In genomic region chr17:18267366-18267765, GRCh38 we compare ENCODE assay signal across 12 cellular contexts. TPM values are rescaled to one million over a fixed set of nuclear protein-coding genes. Genes with fewer than 3 reads are reported as not detected.
A peak's percentile ranks its signal among the peaks of the same experiment; 100 is the strongest.
DNase-seq lines count a peak whose midpoint lies in the region; ATAC-seq and TF ChIP-seq lines count a peak whose summit lies in the region.
"Had no signal": no experiment of that assay in that cellular context is flagged by ENCODE, and none has a peak within 500 bp of the region (broad histone marks: within the 10 kb centered on the region; RNA-seq: fewer than 3 reads in every experiment).

No MANE protein-coding gene starts in this region.

- TF ChIP-seq POLR2A in erythroblast (IDR thresholded peaks at IDR 0.05; ENCODE audit: low read length) = peak; percentile 12

- no peak for ATAC-seq in GM21737 (IDR thresholded peaks at IDR 0.05; ENCODE audit: unreplicated experiment)

- DNase-seq in erythroblast (lab: John Stamatoyannopoulos, UW) = no peak
- DNase-seq in EL = no peak
- DNase-seq: activated naive CD4-positive, alpha-beta T cell treated with Interleukin-2 at 50 U/mL for 16 hours; C1 segment of cervical spinal cord; GM23248; kidney; MM.1S; nucleus accumbens; stimulated activated naive CD4-positive, alpha-beta T cell treated with Interleukin-2 at 50 U/mL for 16 hours; WERI-Rb-1 had no signal

TF ChIP-seq in PFSK-1, 5 proteins besides CTCF, POLR2A, EP300 and RAD21:
- TF ChIP-seq POLR2AphosphoS5 (IDR thresholded peaks at IDR 0.05; ENCODE audit: low read depth, low read length) = 0 out of 2 replicates have a peak, but pooled peaks have one; percentile 8
- no peak for TF ChIP-seq REST (IDR thresholded peaks at IDR 0.05; ENCODE audit: insufficient read depth in 1 of 2, low read depth in 2 of 2, low read length in 2 of 2)
- TF ChIP-seq SIN3A (IDR thresholded peaks at IDR 0.05; ENCODE audit: borderline replicate concordance, insufficient read depth, low read length) = no peak

RNA-seq across cellular contexts. Expression of gene MIEF2, which starts 6.9 kb away (rescaled TPM):
- polyA plus RNA-seq in PFSK-1 (2012; ENCODE audit: insufficient read length, low read depth) = 18.5 TPM

RNA-seq across cellular contexts. Expression of gene FLII, which starts 8.8 kb away (rescaled TPM):
- 411 TPM for polyA plus RNA-seq in PFSK-1 (2012; ENCODE audit: insufficient read length, low read depth)

RNA-seq across cellular contexts. Expression of gene LLGL1, which starts 41.9 kb away (rescaled TPM):
- 49.6 TPM for polyA plus RNA-seq in PFSK-1 (2012; ENCODE audit: insufficient read length, low read depth)

RNA-seq across cellular contexts. Expression of gene TOP3A, which starts 47.4 kb away (rescaled TPM):
- 33.2 TPM for polyA plus RNA-seq in PFSK-1 (2012; ENCODE audit: insufficient read length, low read depth)

RNA-seq across cellular contexts. Expression of gene SMCR8, which starts 47.7 kb away (rescaled TPM):
- polyA plus RNA-seq in PFSK-1 (2012; ENCODE audit: insufficient read length, low read depth) = 27.7 TPM
